8 cellular contexts compared by ENCODE assay signal in genomic region chr16:370980-371728, GRCh38. TPM values are rescaled to one million over a fixed set of nuclear protein-coding genes. Genes with fewer than 3 reads are reported as not detected.
DNase-seq lines count a peak whose midpoint lies in the region; ATAC-seq and TF ChIP-seq lines count a peak whose summit lies in the region.

No MANE protein-coding gene starts in this region.

- H3K27ac ChIP-seq in Peyer's patch: peak overlapping the region; percentile 50 to 66 (median 62)
- H3K27ac ChIP-seq in esophagus squamous epithelium: peak overlapping the region; percentile 61 to 84 (median 76)
- H3K27ac ChIP-seq in prostate gland: peak overlapping the region; percentile 21 to 63
- H3K27ac ChIP-seq in aorta (ENCODE audit: low read depth in 1 of 2, low read length in 2 of 2): no peak overlapping the region

- TF ChIP-seq CTCF in GM06990 (IDR thresholded peaks at IDR 0.05; ENCODE audit: insufficient read depth, low read length, poor library complexity, severe bottlenecking) (no peak), Peyer's patch (IDR thresholded peaks at IDR 0.05) (no peak), esophagus squamous epithelium (IDR thresholded peaks at IDR 0.05) (no peak), prostate gland (IDR thresholded peaks at IDR 0.05) (no peak)

- WGBS in esophagus squamous epithelium, 2 donors: 47 to 51% methylated on average over 4 to 5 of the region's 15 CpGs
- WGBS in prostate gland: 67% methylated on average over 15 of the region's 15 CpGs
- WGBS in aorta, 2 donors: 61 to 67% methylated on average over 13 to 15 of the region's 15 CpGs

- H3K36me3 ChIP-seq in GM06990 (ENCODE audit: control insufficient read depth, insufficient read depth, low read length) (peaks cover 51% of the 10 kb centered on the region), Peyer's patch (peaks cover 0 to 72% (median 0%) of the 10 kb centered on the region in 3 donors), esophagus squamous epithelium (peaks cover 14 to 80% (median 27%) of the 10 kb centered on the region in 3 donors), prostate gland (peaks cover 6 to 32% of the 10 kb centered on the region in 2 donors), aorta (ENCODE audit: control insufficient read depth in 1 of 2, insufficient read depth in 2 of 2, low read length in 1 of 2) (peaks cover 0 to 9% of the 10 kb centered on the region in 2 donors)

- no peak for TF ChIP-seq POLR2A in Peyer's patch (IDR thresholded peaks at IDR 0.05)
- TF ChIP-seq POLR2A in esophagus squamous epithelium (IDR thresholded peaks at IDR 0.05): no peak
- TF ChIP-seq POLR2A in prostate gland (IDR thresholded peaks at IDR 0.05): no peak

- H3K9me3 ChIP-seq in Peyer's patch (no peaks in the 10 kb centered on the region), esophagus squamous epithelium (no peaks in the 10 kb centered on the region), prostate gland (no peaks in the 10 kb centered on the region), aorta (ENCODE audit: control insufficient read depth, low read length) (no peaks in the 10 kb centered on the region)

- intact Hi-C loops in esophagus squamous epithelium (cut with DNase I) (no loop called here), prostate gland (cut with DNase I) (no loop called here), aorta (cut with DNase I) (no loop called here)

- no peak for ATAC-seq in aorta (ENCODE audit: low FRiP score)

- H3K27me3 ChIP-seq in GM06990 (replicated peaks; ENCODE audit: control insufficient read depth, insufficient read depth, low read length): no peaks in the 10 kb centered on the region
- H3K27me3 ChIP-seq in Peyer's patch: no peaks in the 10 kb centered on the region
- H3K27me3 ChIP-seq in esophagus squamous epithelium: no peaks in the 10 kb centered on the region
- no peaks in the 10 kb centered on the region for H3K27me3 ChIP-seq in prostate gland (replicated peaks; ENCODE audit: insufficient read depth)
- no peaks in the 10 kb centered on the region for H3K27me3 ChIP-seq in aorta (ENCODE audit: control insufficient read depth in 1 of 2, insufficient read depth in 2 of 2, low read length in 1 of 2)

- DNase-seq in GM06990 (ENCODE audit: extremely low read depth, insufficient read length) (no peak), Peyer's patch (peak in 1 of 3 donors; percentile 50), esophagus squamous epithelium (lab: John Stamatoyannopoulos, UW) (no peak), prostate gland (ENCODE audit: low spot score) (no peak), putamen (ENCODE audit: low spot score) (no peak), NCI-H345 (lab: John Stamatoyannopoulos, UW) (no peak), NCI-H748 (lab: John Stamatoyannopoulos, UW; ENCODE audit: unreplicated experiment) (no peak), aorta (no peak)

- H3K4me3 ChIP-seq in GM06990 (replicated peaks; ENCODE audit: low read depth, low read length) (peak overlapping the region; percentile 10), Peyer's patch (peak overlapping the region; percentile 51 to 67 (median 57)), esophagus squamous epithelium (peak overlapping the region in 3 of 4 donors; percentile 54 to 73 (median 58)), prostate gland (peak overlapping the region in 1 of 2 donors; percentile 49), aorta (ENCODE audit: low read length in 2 of 2) (no peak overlapping the region)

- peaks cover 0 to 17% (median 13%) of the 10 kb centered on the region in 4 donors for H3K4me1 ChIP-seq in Peyer's patch
- peaks cover 16 to 25% (median 16%) of the 10 kb centered on the region in 3 donors for H3K4me1 ChIP-seq in esophagus squamous epithelium
- H3K4me1 ChIP-seq in prostate gland (replicated peaks): peaks cover 7% of the 10 kb centered on the region
- no peaks in the 10 kb centered on the region for H3K4me1 ChIP-seq in aorta (ENCODE audit: control insufficient read depth in 1 of 2, insufficient read depth in 2 of 2, low read length in 2 of 2)

RNA-seq across cellular contexts. Expression of gene MRPL28, which starts 0.8 kb away (rescaled TPM):
- total RNA-seq in Peyer's patch: 10 to 100 TPM; 58.3 to 73.4 (median 61.3) TPM
- 10 to 100 TPM; 57.9 to 68.2 (median 63.0) TPM for total RNA-seq in esophagus squamous epithelium
- 10 to 100 TPM; 83.4 to 84.3 TPM for total RNA-seq in prostate gland
- 10 to 100 TPM; 35.5 to 38.0 TPM for total RNA-seq in aorta
- polyA plus RNA-seq in aorta: 100 to 1,000 TPM in 1 of 2 donors, 10 to 100 TPM in 1; 42.6 to 107 TPM

RNA-seq across cellular contexts. Expression of gene PGAP6, which starts 10.6 kb away (rescaled TPM):
- total RNA-seq in Peyer's patch: 100 to 1,000 TPM; 130 to 211 (median 166) TPM
- 10 to 100 TPM; 23.5 to 31.7 (median 27.6) TPM for total RNA-seq in esophagus squamous epithelium
- total RNA-seq in prostate gland: 100 to 1,000 TPM in 1 of 2 donors, 10 to 100 TPM in 1; 36.8 to 207 TPM
- total RNA-seq in aorta: 10 to 100 TPM; 38.9 to 39.0 TPM
- 10 to 100 TPM; 27.4 to 41.4 TPM for polyA plus RNA-seq in aorta

RNA-seq across cellular contexts. Expression of gene AXIN1, which starts 18.6 kb away (rescaled TPM):
- total RNA-seq in Peyer's patch (10 to 100 TPM; 31.4 to 47.2 (median 37.3) TPM), esophagus squamous epithelium (10 to 100 TPM; 17.8 to 32.2 (median 22.2) TPM), prostate gland (10 to 100 TPM; 31.2 to 35.2 TPM), aorta (10 to 100 TPM; 17.0 to 19.8 TPM)
- 10 to 100 TPM in 1 of 2 donors, 1 to 10 TPM in 1; 9.1 to 14.2 TPM for polyA plus RNA-seq in aorta

RNA-seq across cellular contexts. Expression of gene NME4, which starts 25.8 kb away (rescaled TPM):
- total RNA-seq in Peyer's patch: 10 to 100 TPM in 3 of 4 donors, 1 to 10 TPM in 1; 9.6 to 65.2 (median 29.5) TPM
- 10 to 100 TPM; 20.7 to 48.3 (median 25.3) TPM for total RNA-seq in esophagus squamous epithelium
- total RNA-seq in prostate gland: 100 to 1,000 TPM; 137 to 185 TPM
- 10 to 100 TPM; 65.6 to 81.9 TPM for total RNA-seq in aorta
- polyA plus RNA-seq in aorta: 100 to 1,000 TPM in 1 of 2 donors, 10 to 100 TPM in 1; 95.5 to 128 TPM

RNA-seq across cellular contexts. Expression of gene DECR2, which starts 30.5 kb away (rescaled TPM):
- total RNA-seq in Peyer's patch (100 to 1,000 TPM in 2 of 4 donors, 10 to 100 TPM in 2; 32.2 to 154 (median 105) TPM), esophagus squamous epithelium (10 to 100 TPM; 13.6 to 19.6 (median 17.0) TPM), prostate gland (10 to 100 TPM; 23.7 to 38.5 TPM), aorta (10 to 100 TPM; 10.9 to 15.9 TPM)
- polyA plus RNA-seq in aorta: 10 to 100 TPM; 16.2 to 21.8 TPM

Comparison
In these comparisons a context has a peak if more than half of its experiments do, and no peak if none do; other contexts are left out.
1. H3K4me3 ChIP-seq: peak in GM06990 (single experiment), Peyer's patch (4 of 4) and esophagus squamous epithelium (3 of 4); none in aorta (0 of 2).
2. H3K27ac ChIP-seq: peak in Peyer's patch (4 of 4), esophagus squamous epithelium (4 of 4) and prostate gland (2 of 2); none in aorta (0 of 2).